8 cellular contexts compared by ENCODE assay signal in genomic region chr5:82356808-82357671, GRCh38.
DNase-seq lines count a peak whose midpoint lies in the region; ATAC-seq and TF ChIP-seq lines count a peak whose summit lies in the region.

No MANE protein-coding gene starts in this region.

- no peaks in the 10 kb centered on the region for H3F3A ChIP-seq in DOHH2 (ENCODE audit: control insufficient read depth, insufficient read depth)

- H3K9me2 ChIP-seq in DOHH2 (replicated peaks; ENCODE audit: control insufficient read depth, low read length) = no peaks in the 10 kb centered on the region

- H3K27ac ChIP-seq in DOHH2 (ENCODE audit: low read depth, low read length) (no peak overlapping the region), SJCRH30 (no peak overlapping the region)

- DNase-seq in T-helper 2 cell (peak; percentile 16 to 88 (median 64)), amniotic epithelial cell (ENCODE audit: low read depth) (peak; percentile 95), kidney tubule cell (ENCODE audit: low spot score) (peak; percentile 75), SJCRH30 (no peak), NCI-H1105 treated with DMSO at 0.1 percent for 48 hours (lab: John Stamatoyannopoulos, UW) (no peak)
- peak; percentile 6 for DNase-seq in stimulated activated CD8-positive, alpha-beta memory T cell treated with anti-CD3 and anti-CD28 coated beads, Interleukin-15, amount 100 ng/mL, for 24 hours (ENCODE audit: low read depth)

- ATAC-seq in HG02938 (IDR thresholded peaks at IDR 0.05; ENCODE audit: unreplicated experiment) = peak; percentile 52

- 0 out of 2 replicates have a peak, but pooled peaks cover 3% of the 10 kb centered on the region for H3K4me1 ChIP-seq in DOHH2 (ENCODE audit: control insufficient read depth, low read length)
- no peaks in the 10 kb centered on the region for H3K4me1 ChIP-seq in SJCRH30

- H3K27me3 ChIP-seq in DOHH2 (ENCODE audit: control insufficient read depth, low read length) (peaks cover 16% of the 10 kb centered on the region), SJCRH30 (0 out of 2 replicates have a peak, but pooled peaks cover 4% of the 10 kb centered on the region)

- H3K36me3 ChIP-seq in DOHH2 (ENCODE audit: control insufficient read depth, low read length) (no peaks in the 10 kb centered on the region), SJCRH30 (no peaks in the 10 kb centered on the region)

- H3K9me3 ChIP-seq in DOHH2 (ENCODE audit: control insufficient read depth, insufficient read depth, low read length) = no peaks in the 10 kb centered on the region
- no peaks in the 10 kb centered on the region for H3K9me3 ChIP-seq in SJCRH30 (replicated peaks)

- no peak for TF ChIP-seq CTCF in DOHH2 (IDR thresholded peaks at IDR 0.05; ENCODE audit: low read depth, low read length, poor library complexity, severe bottlenecking)

- H3K79me2 ChIP-seq in DOHH2 (ENCODE audit: control insufficient read depth, low read length) = no peaks in the 10 kb centered on the region

- H4K20me1 ChIP-seq in DOHH2 (ENCODE audit: control insufficient read depth, insufficient read depth, low read depth, low read length) = no peaks in the 10 kb centered on the region

- H3K4me3 ChIP-seq in DOHH2 (ENCODE audit: low read length) (no peak overlapping the region), SJCRH30 (no peak overlapping the region)

- H3K4me2 ChIP-seq in DOHH2 (ENCODE audit: low read length) = 0 out of 2 replicates have a peak overlapping the region, but pooled peaks have one; percentile 1

Comparison
In these comparisons a context has a peak if more than half of its experiments do, and no peak if none do; other contexts are left out.
1. DNase-seq: peak in T-helper 2 cell (5 of 5), amniotic epithelial cell (single experiment), kidney tubule cell (single experiment) and stimulated activated CD8-positive, alpha-beta memory T cell treated with anti-CD3 and anti-CD28 coated beads, Interleukin-15, amount 100 ng/mL, for 24 hours (single experiment); none in SJCRH30 (0 of 2) and NCI-H1105 treated with DMSO at 0.1 percent for 48 hours (single experiment).